Comparison of ENCODE assay signal across 8 cellular contexts in genomic region chr1:233328661-233329498, GRCh38. TPM values are rescaled to one million over a fixed set of nuclear protein-coding genes. Genes with fewer than 3 reads are reported as not detected.
DNase-seq lines count a peak whose midpoint lies in the region; ATAC-seq, FAIRE-seq and TF ChIP-seq lines count a peak whose summit lies in the region.

No MANE protein-coding gene starts in this region.

- H3K27ac ChIP-seq in Peyer's patch, result peak overlapping the region; percentile 14 to 94 (median 65)

- H3K4me1 ChIP-seq in Peyer's patch (peaks cover 0 to 12% (median 4%) of the 10 kb centered on the region in 4 donors), endocrine pancreas (ENCODE audit: control insufficient read depth, insufficient read depth, low read length) (peaks cover 16% of the 10 kb centered on the region), neuron (ENCODE audit: insufficient read depth, low read length) (peaks cover 12% of the 10 kb centered on the region)

- no peaks in the 10 kb centered on the region for H3K36me3 ChIP-seq in Peyer's patch
- no peaks in the 10 kb centered on the region for H3K36me3 ChIP-seq in endocrine pancreas (ENCODE audit: control insufficient read depth, insufficient read depth, low read length)
- H3K36me3 ChIP-seq in neuron (ENCODE audit: insufficient read depth, low read length), result no peaks in the 10 kb centered on the region

- DNase-seq in NCI-H345 (lab: John Stamatoyannopoulos, UW), result peak; percentile 41
- DNase-seq in NCI-H345 treated with DMSO at 0.1 percent for 48 hours (lab: John Stamatoyannopoulos, UW; ENCODE audit: unreplicated experiment), result no peak
- DNase-seq in Peyer's patch, result peak in 2 of 3 donors; percentile 53 to 69
- no peak for DNase-seq in D721Med (ENCODE audit: insufficient read length, low spot score)
- DNase-seq in activated gamma-delta T cell (lab: John Stamatoyannopoulos, UW), result no peak

- ATAC-seq in HG02759 (IDR thresholded peaks at IDR 0.05; ENCODE audit: unreplicated experiment), result no peak

- FAIRE-seq in D721Med (lab: Jason Lieb, UNC), result no peak

- peak overlapping the region; percentile 82 for H2AFZ ChIP-seq in neuron (ENCODE audit: low read depth, low read length)

- no peak for TF ChIP-seq POLR2A in Peyer's patch (IDR thresholded peaks at IDR 0.05)

- TF ChIP-seq CTCF in Peyer's patch (IDR thresholded peaks at IDR 0.05), result no peak
- no peak for TF ChIP-seq CTCF in D721Med (IDR thresholded peaks at IDR 0.05; ENCODE audit: insufficient read depth, missing control alignments)

- H3K27me3 ChIP-seq in Peyer's patch, result no peaks in the 10 kb centered on the region
- H3K27me3 ChIP-seq in endocrine pancreas (ENCODE audit: control insufficient read depth, insufficient read depth, low read length), result no peaks in the 10 kb centered on the region
- H3K27me3 ChIP-seq in neuron (ENCODE audit: insufficient read depth, low read length), result peaks cover 51% of the 10 kb centered on the region

- H3K9ac ChIP-seq in endocrine pancreas (ENCODE audit: control insufficient read depth, insufficient read depth, low read length), result peak overlapping the region; percentile 71

- H3K4me3 ChIP-seq in Peyer's patch (peak overlapping the region; percentile 70 to 92 (median 80)), endocrine pancreas (ENCODE audit: control insufficient read depth, insufficient read depth, low read length) (peak overlapping the region; percentile 75), neuron (ENCODE audit: low read length) (peak overlapping the region; percentile 31)

- H3K9me3 ChIP-seq in Peyer's patch (no peaks in the 10 kb centered on the region), endocrine pancreas (ENCODE audit: control insufficient read depth, low read length) (no peaks in the 10 kb centered on the region), neuron (ENCODE audit: low read length) (no peaks in the 10 kb centered on the region)

RNA-seq across cellular contexts. Expression of gene MAP3K21, which starts 1.4 kb away (rescaled TPM):
- total RNA-seq in Peyer's patch, result 10 to 100 TPM; 14.9 to 54.4 (median 34.2) TPM

RNA-seq across cellular contexts. Expression of gene PCNX2, which starts 33.4 kb away (rescaled TPM):
- total RNA-seq in Peyer's patch, result 10 to 100 TPM in 3 of 4 donors, 1 to 10 TPM in 1; 6.3 to 79.2 (median 18.9) TPM

Comparison
In these comparisons a context has a peak if more than half of its experiments do, and no peak if none do; other contexts are left out.
1. DNase-seq: peak in NCI-H345 (single experiment) and Peyer's patch (2 of 3); none in NCI-H345 treated with DMSO at 0.1 percent for 48 hours (single experiment), D721Med (single experiment) and activated gamma-delta T cell (single experiment).
2. Peak in every context shown above with its lines, with median percentiles within 50 percentile points of each other: H3K4me3 ChIP-seq.